ENCODE assay signal across 16 cellular contexts in the genomic region with DNA sequence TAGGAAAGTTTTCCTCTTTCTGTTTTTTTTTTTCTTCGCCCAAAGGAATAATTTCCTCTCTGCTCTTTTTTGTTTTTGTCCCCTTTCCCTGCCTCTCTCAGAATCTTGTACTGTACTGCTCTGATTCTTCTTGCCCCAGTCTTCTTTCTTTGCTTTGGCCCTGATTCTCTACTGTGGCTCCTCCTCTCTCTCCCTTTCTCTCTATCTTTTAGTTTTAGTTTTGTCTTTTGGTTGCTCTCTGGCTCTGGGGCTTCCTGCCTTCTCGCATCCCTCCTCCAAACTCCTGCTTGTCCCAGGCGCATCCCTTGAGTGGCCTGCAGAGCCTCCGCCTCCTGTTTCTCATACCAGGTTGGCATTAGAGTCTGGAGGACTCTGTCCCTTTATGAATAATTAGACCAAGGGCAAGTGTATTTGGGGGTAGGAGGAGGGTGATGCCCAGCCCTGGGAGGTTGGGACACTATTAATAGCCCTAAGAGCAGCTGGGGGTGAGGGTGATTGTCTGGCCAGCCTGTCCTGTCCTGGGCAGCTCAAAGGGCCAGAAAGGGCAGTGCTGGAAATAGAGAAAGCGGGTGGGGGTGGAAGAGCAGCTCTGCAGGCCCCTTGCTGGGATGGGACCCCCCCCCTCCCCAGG. TPM values are rescaled to one million over a fixed set of nuclear protein-coding genes. Genes with fewer than 3 reads are reported as not detected.
DNase-seq lines count a peak whose midpoint lies in the region; ATAC-seq and TF ChIP-seq lines count a peak whose summit lies in the region.
"Had no signal": no experiment of that assay in that cellular context is flagged by ENCODE, and none has a peak within 500 bp of the region (broad histone marks: within the 10 kb centered on the region; RNA-seq: fewer than 3 reads in every experiment).

No MANE protein-coding gene starts in this region.

- no peak for ATAC-seq in HG03354 (IDR thresholded peaks at IDR 0.05; ENCODE audit: poor library complexity, severe bottlenecking, unreplicated experiment)
- ATAC-seq: HCT116, WTC11 had no signal

- intact Hi-C loops in cardiac septum (cut with DNase I) (loop anchor here (2.0 to 5.0 kb wide), 2 partner anchors 27 to 66 kb away; partner anchors contain the start of gene NFIX), prostate gland (cut with DNase I) (no loop called here), vagina (cut with DNase I) (loop anchor here (5.0 kb wide), 2 partner anchors 46 to 81 kb away; no protein-coding TSS in a partner anchor)

- H3K27ac ChIP-seq in VCaP: peak overlapping the region; percentile 78
- H3K27ac ChIP-seq in prostate gland: peak overlapping the region; percentile 61 to 95
- peak overlapping the region; percentile 96 for H3K27ac ChIP-seq in vagina

- H3K4me3 ChIP-seq in prostate gland (no peak overlapping the region), vagina (no peak overlapping the region)

- H3K36me3 ChIP-seq in prostate gland (no peaks in the 10 kb centered on the region), vagina (no peaks in the 10 kb centered on the region)

- H3K9me3 ChIP-seq in prostate gland (no peaks in the 10 kb centered on the region), vagina (no peaks in the 10 kb centered on the region)

- TF ChIP-seq POLR2A in prostate gland (IDR thresholded peaks at IDR 0.05) (no peak), vagina (IDR thresholded peaks at IDR 0.05) (no peak)

- peaks cover 58% of the 10 kb centered on the region for H3K4me1 ChIP-seq in prostate gland (replicated peaks)
- H3K4me1 ChIP-seq in vagina: peaks cover 99% of the 10 kb centered on the region

- WGBS in prostate gland: 51% methylated on average over 5 of the region's 5 CpGs

- TF ChIP-seq CTCF in VCaP (conservative IDR thresholded peaks at IDR 0.05) (no peak), prostate gland (IDR thresholded peaks at IDR 0.05) (no peak), vagina (IDR thresholded peaks at IDR 0.05) (no peak)

- H3K27me3 ChIP-seq in prostate gland (replicated peaks; ENCODE audit: insufficient read depth): no peaks in the 10 kb centered on the region
- H3K27me3 ChIP-seq in vagina: no peaks in the 10 kb centered on the region

- DNase-seq in cardiac septum (ENCODE audit: low spot score): peak; percentile 85
- no peak for DNase-seq in prostate gland (ENCODE audit: low spot score)
- no peak for DNase-seq in vagina (ENCODE audit: extremely low spot score in 2 of 2)
- no peak for DNase-seq in NCI-H2171 treated with DMSO at 0.1 percent for 48 hours (lab: John Stamatoyannopoulos, UW)
- DNase-seq in activated gamma-delta T cell (lab: John Stamatoyannopoulos, UW): no peak
- DNase-seq: activated naive CD4-positive, alpha-beta T cell; CD4-positive, CD25-positive, alpha-beta regulatory T cell; central memory CD4-positive, alpha-beta T cell; DND-41; KG1; NCI-H1436; nephron progenitor cell had no signal

RNA-seq across cellular contexts. Expression of gene LYL1, which starts 39.1 kb away (rescaled TPM):
- total RNA-seq in cardiac septum: 9.4 TPM
- total RNA-seq in prostate gland: 10 to 100 TPM in 1 of 2 donors, 1 to 10 TPM in 1; 4.6 to 13.3 TPM
- total RNA-seq in vagina: 11.5 TPM

RNA-seq across cellular contexts. Expression of gene TRMT1, which starts 53.0 kb away (rescaled TPM):
- total RNA-seq in cardiac septum (17.5 TPM), prostate gland (10 to 100 TPM; 23.3 to 55.4 TPM), vagina (28.0 TPM)

RNA-seq across cellular contexts. Expression of gene NACC1, which starts 54.5 kb away (rescaled TPM):
- total RNA-seq in cardiac septum (33.8 TPM), prostate gland (10 to 100 TPM; 52.4 to 91.9 TPM), vagina (22.6 TPM)
